ENCODE assay signal across 9 cellular contexts in the genomic region with DNA sequence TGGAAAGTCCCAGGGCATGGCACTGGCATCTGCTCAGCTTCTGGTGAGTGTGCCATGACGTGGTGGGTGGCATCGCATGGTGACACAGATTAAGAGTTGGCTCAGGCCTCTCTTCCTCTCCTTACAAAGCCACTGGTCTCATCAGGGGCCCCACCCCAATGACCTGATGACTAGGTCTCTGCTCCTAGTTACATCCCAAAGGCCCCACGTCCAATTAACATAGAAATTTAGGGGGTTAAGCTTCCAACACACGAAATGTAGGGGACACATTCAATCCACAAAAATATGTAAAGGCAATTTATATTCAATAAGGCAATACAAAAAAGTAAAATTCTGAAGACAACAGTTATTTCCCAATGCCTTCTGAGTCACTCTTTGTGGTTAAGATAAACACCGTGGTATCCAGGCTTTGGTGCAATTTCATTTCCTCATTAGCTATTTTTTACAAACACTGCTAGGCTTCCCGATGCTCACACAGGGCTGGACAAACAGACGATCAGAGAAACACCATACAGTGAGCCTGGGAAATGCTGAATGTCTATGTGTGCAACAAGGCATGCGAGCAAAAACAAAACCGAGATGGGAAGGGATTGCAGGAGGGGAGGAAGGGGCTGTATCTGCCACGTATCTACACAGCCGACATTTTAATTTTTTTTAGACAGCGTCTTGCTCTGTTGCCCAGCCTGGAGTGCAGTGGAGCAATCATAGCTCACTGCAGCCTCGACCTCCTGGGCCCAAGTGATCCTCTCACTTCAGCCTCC.
DNase-seq lines count a peak whose midpoint lies in the region; ATAC-seq, FAIRE-seq and TF ChIP-seq lines count a peak whose summit lies in the region.
"Had no signal": no experiment of that assay in that cellular context is flagged by ENCODE, and none has a peak within 500 bp of the region (broad histone marks: within the 10 kb centered on the region; RNA-seq: fewer than 3 reads in every experiment).

No MANE protein-coding gene starts in this region.

- H3K27me3 ChIP-seq in adipocyte (replicated peaks; ENCODE audit: control insufficient read depth, insufficient read depth, low read length) (no peaks in the 10 kb centered on the region), keratinocyte (ENCODE audit: control insufficient read depth, extremely low read depth, insufficient read depth, low read length) (no peaks in the 10 kb centered on the region), testis (no peaks in the 10 kb centered on the region)

- DNase-seq in GM04503 (ENCODE audit: low read depth): peak; percentile 93
- peak; percentile 35 for DNase-seq in OCI-M2 (lab: John Stamatoyannopoulos, UW; ENCODE audit: unreplicated experiment)
- peak; percentile 94 for DNase-seq in adipocyte (ENCODE audit: low read depth)
- DNase-seq in keratinocyte (ENCODE audit: low read depth, low spot score): no peak
- peak; percentile 41 for DNase-seq in testis
- DNase-seq in NCI-H2107 (lab: John Stamatoyannopoulos, UW): no peak
- DNase-seq in COR-L47 (lab: John Stamatoyannopoulos, UW): no peak

- FAIRE-seq in keratinocyte (lab: Jason Lieb, UNC): peak; percentile 67

- peaks cover 21% of the 10 kb centered on the region for H3K79me2 ChIP-seq in keratinocyte (ENCODE audit: control insufficient read depth, insufficient read depth, low read length)

- 81 to 90% methylated on average over 13 of the region's 13 CpGs for WGBS in testis, 2 donors

- intact Hi-C loops in testis (cut with DNase I; ENCODE audit: low total_unique reads): loop anchor here (5.0 kb wide), 1 partner anchor 37 kb away; no protein-coding TSS in a partner anchor

- H3K9ac ChIP-seq in adipocyte (ENCODE audit: low read length) (peak overlapping the region; percentile 32), keratinocyte (ENCODE audit: control insufficient read depth, extremely low read depth, insufficient read depth, low read length) (peak overlapping the region; percentile 59)

- peak overlapping the region; percentile 20 for H3K4me2 ChIP-seq in keratinocyte (ENCODE audit: control insufficient read depth, extremely low read depth, insufficient read depth, low read depth, low read length)

- H3K27ac ChIP-seq in keratinocyte (ENCODE audit: control insufficient read depth, insufficient read depth, low read length) (peak overlapping the region; percentile 95), testis (no peak overlapping the region)
- H3K27ac ChIP-seq: SK-N-MC had no signal

- H4K20me1 ChIP-seq in keratinocyte (ENCODE audit: control insufficient read depth, extremely low read depth, insufficient read depth, low read length): no peaks in the 10 kb centered on the region

- H3K36me3 ChIP-seq in adipocyte (ENCODE audit: control insufficient read depth, insufficient read depth, low read length, severe bottlenecking): peaks cover 10% of the 10 kb centered on the region
- H3K36me3 ChIP-seq in keratinocyte (ENCODE audit: control insufficient read depth in 2 of 2, extremely low read depth in 1 of 2, insufficient read depth in 2 of 2, low read length in 2 of 2): peaks cover 21 to 33% of the 10 kb centered on the region in 2 experiments
- no peaks in the 10 kb centered on the region for H3K36me3 ChIP-seq in testis (ENCODE audit: low read depth, missing control alignments)

- H3K4me3 ChIP-seq in adipocyte (ENCODE audit: low read length) (peak overlapping the region; percentile 36), keratinocyte (ENCODE audit: control insufficient read depth in 2 of 3, extremely low read depth in 1 of 3, insufficient read depth in 2 of 3, low read depth in 1 of 3, low read length in 3 of 3) (no peak overlapping the region), testis (no peak overlapping the region)
- H3K4me3 ChIP-seq: SK-N-MC had no signal

- TF ChIP-seq POLR2A in testis (IDR thresholded peaks at IDR 0.05): no peak

- peak; percentile 19 for ATAC-seq in HG02678 (IDR thresholded peaks at IDR 0.05; ENCODE audit: unreplicated experiment)

- H3K9me1 ChIP-seq in keratinocyte (ENCODE audit: control insufficient read depth, extremely low read depth, insufficient read depth, low read length): no peaks in the 10 kb centered on the region

- H2AFZ ChIP-seq in keratinocyte (ENCODE audit: control insufficient read depth, low read length): no peak overlapping the region

- dilution Hi-C loops in keratinocyte (cut with MboI; ENCODE audit: extremely low pct_ligation_motif_present, low sequenced_read_pairs): no loop called here

- peaks cover 49% of the 10 kb centered on the region for H3K4me1 ChIP-seq in adipocyte (ENCODE audit: control insufficient read depth, insufficient read depth, low read length)
- H3K4me1 ChIP-seq in keratinocyte (ENCODE audit: control insufficient read depth, extremely low read depth, insufficient read depth, low read length): peaks cover 87% of the 10 kb centered on the region
- peaks cover 25% of the 10 kb centered on the region for H3K4me1 ChIP-seq in testis

- no peak for TF ChIP-seq CTCF in keratinocyte (optimal IDR thresholded peaks at IDR 0.05 in 1 of 3, IDR thresholded peaks at IDR 0.05 in 1 of 3, conservative IDR thresholded peaks at IDR 0.05 in 1 of 3; ENCODE audit: extremely low read depth in 1 of 3, insufficient read depth in 2 of 3, low read length in 3 of 3)
- TF ChIP-seq CTCF in testis (IDR thresholded peaks at IDR 0.05): no peak

- H3K9me3 ChIP-seq in adipocyte (ENCODE audit: control insufficient read depth, low read length): no peaks in the 10 kb centered on the region
- peaks cover 3% of the 10 kb centered on the region for H3K9me3 ChIP-seq in keratinocyte (ENCODE audit: control insufficient read depth, low read depth, low read length)
- H3K9me3 ChIP-seq in testis: no peaks in the 10 kb centered on the region

Comparison
In these comparisons a context has a peak if more than half of its experiments do, and no peak if none do; other contexts are left out.
1. DNase-seq: peak in GM04503 (single experiment), OCI-M2 (single experiment), adipocyte (single experiment) and testis (single experiment); none in keratinocyte (single experiment), NCI-H2107 (single experiment) and COR-L47 (single experiment).